In genomic region chr9:124385623-124386022, GRCh38 we compare ENCODE assay signal across 28 cellular contexts.
"Had no signal": no experiment of that assay in that cellular context is flagged by ENCODE, and none has a peak within 500 bp of the region (broad histone marks: within the 10 kb centered on the region; RNA-seq: fewer than 3 reads in every experiment).

No MANE protein-coding gene starts in this region.

- H3K4me3 ChIP-seq: adrenal gland, ascending aorta, cardiac muscle cell, colonic mucosa, esophagus squamous epithelium, psoas muscle, spleen, suprapubic skin, tibial artery, upper lobe of right lung had no signal

- H3K4me1 ChIP-seq: ascending aorta, parathyroid adenoma had no signal

- H3K9me3 ChIP-seq: adrenal gland, ascending aorta, colonic mucosa, esophagus squamous epithelium, psoas muscle, spleen, suprapubic skin, tibial artery, upper lobe of right lung had no signal

- H3K27ac ChIP-seq: ascending aorta, colonic mucosa, epithelial cell of prostate, esophagus squamous epithelium, parathyroid adenoma, psoas muscle, suprapubic skin, tibial artery, upper lobe of right lung had no signal

- H3K27me3 ChIP-seq: adrenal gland, ascending aorta, cardiac muscle cell, colonic mucosa, esophagus squamous epithelium, spleen, suprapubic skin, tibial artery, upper lobe of right lung had no signal

- DNase-seq: activated CD4-positive, alpha-beta T cell treated with anti-CD3 and anti-CD28 coated beads, Interleukin-2, amount 50 U/mL, for 1 hour; activated CD8-positive, alpha-beta memory T cell treated with anti-CD3 and anti-CD28 coated beads, Interleukin-2, amount 10 ng/mL, durations not matched to agents 7 days and 5 days; activated CD8-positive, alpha-beta T cell treated with anti-CD3 and anti-CD28 coated beads for 36 hours; activated naive CD4-positive, alpha-beta T cell; activated T-cell treated with anti-CD3 and anti-CD28 coated beads, Interleukin-2, amount 50 U/mL, for 48 hours; adrenal gland; cerebellar nuclear complex; colonic mucosa; effector CD8-positive, alpha-beta T cell; esophagus squamous epithelium; foreskin melanocyte; glutamatergic neuron; left cardiac atrium; midbrain; naive thymus-derived CD4-positive, alpha-beta T cell; occipital lobe; psoas muscle; spleen; stimulated activated naive CD4-positive, alpha-beta T cell; T-cell; tibial artery; upper lobe of right lung had no signal

- H3K36me3 ChIP-seq: cardiac muscle cell, colonic mucosa had no signal

- ATAC-seq: activated CD8-positive, alpha-beta memory T cell treated with anti-CD3 and anti-CD28 coated beads, Interleukin-2, amount 10 ng/mL, durations not matched to agents 7 days and 5 days; activated CD8-positive, alpha-beta T cell treated with anti-CD3 and anti-CD28 coated beads for 36 hours; left cardiac atrium; naive thymus-derived CD4-positive, alpha-beta T cell; psoas muscle; T-cell; upper lobe of right lung; WTC11 had no signal
